8 cellular contexts compared by ENCODE assay signal in the genomic region with DNA sequence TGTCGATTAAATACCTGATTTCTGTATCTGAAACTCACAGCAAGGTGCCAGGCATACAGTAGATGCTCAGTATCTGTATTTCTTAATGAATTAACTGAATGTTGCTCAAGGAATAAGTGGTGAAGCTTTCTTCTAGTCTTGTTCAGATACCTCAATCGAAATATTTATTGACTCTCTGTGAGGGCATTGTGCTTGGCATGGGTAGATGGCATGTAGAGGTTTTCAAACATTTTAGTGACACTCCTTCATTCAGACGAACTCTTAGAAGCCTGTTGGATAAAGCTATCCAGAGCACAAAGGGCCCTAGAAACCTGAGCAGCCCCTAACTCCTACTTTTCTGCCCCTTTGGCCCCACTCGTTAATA. TPM values are rescaled to one million over a fixed set of nuclear protein-coding genes. Genes with fewer than 3 reads are reported as not detected.
DNase-seq lines count a peak whose midpoint lies in the region; ATAC-seq and TF ChIP-seq lines count a peak whose summit lies in the region.

No MANE protein-coding gene starts in this region.

- DNase-seq in DND-41 (no peak), RWPE2 (ENCODE audit: low spot score) (no peak), esophagus muscularis mucosa (ENCODE audit: extremely low spot score) (no peak), progenitor cell of endocrine pancreas (ENCODE audit: low spot score, unreplicated experiment) (no peak), GM10248 (ENCODE audit: extremely low spot score) (no peak), medulla oblongata (ENCODE audit: extremely low spot score) (no peak), NCI-H1417 treated with DMSO at 0.1 percent for 48 hours (lab: John Stamatoyannopoulos, UW) (no peak)

- H3K27me3 Mint-ChIP-seq in progenitor cell of endocrine pancreas: no peaks in the 10 kb centered on the region

- peaks cover 31% of the 10 kb centered on the region for H4K20me1 ChIP-seq in DND-41 (ENCODE audit: insufficient read depth, low read length)

- peak overlapping the region; percentile 59 for H2AFZ ChIP-seq in DND-41 (ENCODE audit: low read depth, low read length)

- H3K4me1 Mint-ChIP-seq in progenitor cell of endocrine pancreas (ENCODE audit: low read depth): peaks cover 39% of the 10 kb centered on the region

- H3K79me2 ChIP-seq in DND-41 (ENCODE audit: insufficient read depth, low read length): peaks cover 94% of the 10 kb centered on the region

- no peak for TF ChIP-seq EP300 in esophagus muscularis mucosa (IDR thresholded peaks at IDR 0.05)

- peak overlapping the region; percentile 96 for H3K4me3 Mint-ChIP-seq in progenitor cell of endocrine pancreas (ENCODE audit: low read depth)

- ATAC-seq in DND-41 (ENCODE audit: insufficient read depth, low read depth) (no peak), RWPE2 (ENCODE audit: low read depth) (no peak), HG03442 (IDR thresholded peaks at IDR 0.05; ENCODE audit: unreplicated experiment) (no peak)

- peak overlapping the region; percentile 77 to 95; a peak in 3 of 4 replicates for H3K4me3 ChIP-seq in DND-41 (ENCODE audit: low read depth in 1 of 2, low read length in 2 of 2)
- peak overlapping the region; percentile 83 for H3K4me3 ChIP-seq in RWPE2 (ENCODE audit: severe bottlenecking)
- peak overlapping the region; percentile 73 to 99 (median 87) for H3K4me3 ChIP-seq in esophagus muscularis mucosa

- H3K4me2 ChIP-seq in DND-41 (ENCODE audit: insufficient read depth, low read length): peak overlapping the region; percentile 78

- no peaks in the 10 kb centered on the region for H3K36me3 Mint-ChIP-seq in progenitor cell of endocrine pancreas (ENCODE audit: insufficient read depth)

- no peaks in the 10 kb centered on the region for H3K27me3 ChIP-seq in DND-41 (ENCODE audit: insufficient read depth, low read length, poor library complexity)
- no peaks in the 10 kb centered on the region for H3K27me3 ChIP-seq in RWPE2 (ENCODE audit: insufficient read depth, poor library complexity, severe bottlenecking)
- H3K27me3 ChIP-seq in esophagus muscularis mucosa: no peaks in the 10 kb centered on the region

- intact Hi-C loops in esophagus muscularis mucosa (cut with DNase I): no loop called here

- H3K36me3 ChIP-seq in DND-41 (ENCODE audit: insufficient read depth, low read length) (no peaks in the 10 kb centered on the region), RWPE2 (ENCODE audit: low read depth) (peaks cover 6% of the 10 kb centered on the region; the same call in 1 of the 2 replicates), esophagus muscularis mucosa (no peaks in the 10 kb centered on the region)

- TF ChIP-seq POLR2A in esophagus muscularis mucosa (IDR thresholded peaks at IDR 0.05; ENCODE audit: low read depth): no peak

- POLR2A ChIA-PET in GM10248 (lab: Yijun Ruan, JAX): no interaction called here

- 42% methylated on average over 4 of the region's 4 CpGs for WGBS in esophagus muscularis mucosa

- no peaks in the 10 kb centered on the region for H3K9me3 Mint-ChIP-seq in progenitor cell of endocrine pancreas (ENCODE audit: low read depth)

- TF ChIP-seq CTCF in DND-41 (IDR thresholded peaks at IDR 0.05; ENCODE audit: borderline replicate concordance, extremely low read depth, low read length, poor library complexity, severe bottlenecking): no peak
- TF ChIP-seq CTCF in RWPE2 (IDR thresholded peaks at IDR 0.05; ENCODE audit: poor library complexity, severe bottlenecking): no peak
- no peak for TF ChIP-seq CTCF in esophagus muscularis mucosa (IDR thresholded peaks at IDR 0.05)
- no peak for TF ChIP-seq CTCF in progenitor cell of endocrine pancreas (IDR thresholded peaks at IDR 0.05; ENCODE audit: unreplicated experiment)
- TF ChIP-seq CTCF in GM10248 (IDR thresholded peaks at IDR 0.05; ENCODE audit: control extremely low read depth, extremely low read depth, low read depth, missing control alignments): no peak

- H3K27ac Mint-ChIP-seq in progenitor cell of endocrine pancreas: peak overlapping the region; percentile 98

- peak overlapping the region; percentile 88 for H3K9ac ChIP-seq in DND-41 (ENCODE audit: low read depth, low read length)

- H3K4me1 ChIP-seq in DND-41 (ENCODE audit: insufficient read depth, low read length) (peaks cover 52% of the 10 kb centered on the region), RWPE2 (ENCODE audit: insufficient read depth, poor library complexity, severe bottlenecking) (peaks cover 20% of the 10 kb centered on the region), esophagus muscularis mucosa (peaks cover 68 to 82% (median 78%) of the 10 kb centered on the region in 4 donors)

- CTCF ChIA-PET in GM10248 (lab: Yijun Ruan, JAX): interaction anchor here (4.5 to 7.1 kb wide), 2 partner anchors 16 to 58 kb away, joined by 18 to 33 read pairs; a partner anchor contains a TSS

- H3K27ac ChIP-seq in DND-41 (ENCODE audit: low read length): peak overlapping the region; percentile 97
- peak overlapping the region; percentile 72 for H3K27ac ChIP-seq in RWPE2 (ENCODE audit: poor library complexity, severe bottlenecking)
- peak overlapping the region; percentile 86 to 94 (median 90) for H3K27ac ChIP-seq in esophagus muscularis mucosa (replicated peaks in 1 of 4)

- H3K9me3 ChIP-seq in DND-41 (ENCODE audit: insufficient read depth, low read length, severe bottlenecking) (no peaks in the 10 kb centered on the region), RWPE2 (ENCODE audit: severe bottlenecking) (no peaks in the 10 kb centered on the region), esophagus muscularis mucosa (no peaks in the 10 kb centered on the region)

RNA-seq across cellular contexts. Expression of a gene that starts 0.4 kb away (rescaled TPM):
- total RNA-seq in esophagus muscularis mucosa (10 to 100 TPM; 79.4 to 93.0 (median 87.5) TPM), progenitor cell of endocrine pancreas (91.4 and 95.9 TPM in 2 replicates)

RNA-seq across cellular contexts. Expression of a gene that starts 1.8 kb away (rescaled TPM):
- total RNA-seq in esophagus muscularis mucosa (10 to 100 TPM; 15.3 to 24.4 (median 20.4) TPM), progenitor cell of endocrine pancreas (52.6 and 54.4 TPM in 2 replicates)

RNA-seq across cellular contexts. Expression of a gene that starts 49.1 kb away (rescaled TPM):
- total RNA-seq in esophagus muscularis mucosa (10 to 100 TPM in 1 of 4 donors, 1 to 10 TPM in 3; 1.5 to 11.2 (median 7.3) TPM), progenitor cell of endocrine pancreas (2.0 and 3.2 TPM in 2 replicates)

RNA-seq across cellular contexts. Expression of a gene that starts 56.1 kb away (rescaled TPM):
- total RNA-seq in esophagus muscularis mucosa: under 1 TPM in 3 of 4 donors, not detected in 1; 0.19 to 0.42 (median 0.33) TPM
- total RNA-seq in progenitor cell of endocrine pancreas: 7.3 and 8.1 TPM in 2 replicates
